In the genomic region with DNA sequence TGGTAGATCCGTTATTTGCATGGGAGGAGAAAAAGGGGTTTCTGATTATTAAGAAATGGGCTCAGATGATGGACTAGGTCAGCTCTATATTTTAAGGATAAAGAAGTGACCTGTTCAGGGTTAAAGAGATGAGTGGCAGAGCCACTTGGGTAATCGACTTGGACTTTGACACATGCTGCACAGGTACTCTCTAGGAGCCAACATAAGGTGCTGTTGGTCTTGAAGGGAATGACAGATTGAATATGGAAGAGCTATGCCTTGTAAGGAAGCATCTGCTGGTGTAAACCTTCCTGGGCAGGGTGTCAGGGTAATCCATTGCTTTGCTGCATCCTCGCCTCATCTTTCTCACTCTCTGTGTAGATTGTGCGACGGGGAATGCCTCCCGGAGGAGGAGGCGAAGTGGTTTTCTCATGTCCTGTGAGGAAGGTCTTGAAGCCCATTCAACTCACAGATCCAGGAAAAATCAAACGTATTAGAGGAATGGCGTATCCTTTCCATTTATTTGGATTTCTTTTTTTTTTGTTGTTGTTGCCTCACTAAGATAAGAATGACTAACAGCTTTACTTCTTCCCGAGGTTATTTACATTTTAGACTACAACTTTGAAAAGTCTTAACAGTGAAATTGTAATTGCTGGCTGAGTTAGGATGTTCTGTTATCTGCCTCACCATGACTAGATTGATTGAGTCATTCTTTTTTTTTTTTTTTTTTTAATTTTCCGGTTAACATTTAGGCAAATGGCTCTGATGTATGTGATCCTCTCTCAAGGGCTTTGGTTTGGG, we compare ENCODE assay signal across 2 cellular contexts.
TF ChIP-seq lines count a peak whose summit lies in the region.

No MANE protein-coding gene starts in this region.

TF ChIP-seq in IMR-90, 13 proteins besides CTCF, POLR2A, EP300 and RAD21:
- TF ChIP-seq RCOR1 (IDR thresholded peaks at IDR 0.05; ENCODE audit: insufficient replicate concordance, low read length): no peak
- TF ChIP-seq SMC3 (IDR thresholded peaks at IDR 0.05; ENCODE audit: low read depth, low read length): no peak
- TF ChIP-seq ELK1 (IDR thresholded peaks at IDR 0.05; ENCODE audit: borderline replicate concordance, low read depth, low read length): no peak
- TF ChIP-seq BHLHE40 (IDR thresholded peaks at IDR 0.05; ENCODE audit: low read depth, low read length): peak; percentile 5; the same call in 1 of the 2 replicates
- TF ChIP-seq CEBPB (IDR thresholded peaks at IDR 0.05; ENCODE audit: low read depth, low read length): peak; percentile 77
- peak; percentile 72 for TF ChIP-seq FOS (IDR thresholded peaks at IDR 0.05; ENCODE audit: low read depth, low read length)
- TF ChIP-seq MXI1 (IDR thresholded peaks at IDR 0.05; ENCODE audit: borderline replicate concordance, low read depth, low read length): no peak
- no peak for TF ChIP-seq RFX5 (IDR thresholded peaks at IDR 0.05; ENCODE audit: low read depth, low read length)
- peak; percentile 65 for TF ChIP-seq NFE2L2 (IDR thresholded peaks at IDR 0.05; ENCODE audit: low read depth, low read length)
- no peak for TF ChIP-seq MAZ (IDR thresholded peaks at IDR 0.05; ENCODE audit: borderline replicate concordance, low read depth, low read length)
- TF ChIP-seq, protein P1, sequence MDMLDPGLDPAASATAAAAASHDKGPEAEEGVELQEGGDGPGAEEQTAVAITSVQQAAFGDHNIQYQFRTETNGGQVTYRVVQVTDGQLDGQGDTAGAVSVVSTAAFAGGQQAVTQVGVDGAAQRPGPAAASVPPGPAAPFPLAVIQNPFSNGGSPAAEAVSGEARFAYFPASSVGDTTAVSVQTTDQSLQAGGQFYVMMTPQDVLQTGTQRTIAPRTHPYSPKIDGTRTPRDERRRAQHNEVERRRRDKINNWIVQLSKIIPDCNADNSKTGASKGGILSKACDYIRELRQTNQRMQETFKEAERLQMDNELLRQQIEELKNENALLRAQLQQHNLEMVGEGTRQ (IDR thresholded peaks at IDR 0.05; ENCODE audit: low read depth, low read length): no peak
- TF ChIP-seq CHD1 (IDR thresholded peaks at IDR 0.05; ENCODE audit: low read depth, low read length): peak; percentile 53; the same call in 1 of the 2 replicates

TF ChIP-seq in HepG2, 621 proteins besides CTCF, POLR2A, EP300 and RAD21:
- TF ChIP-seq BATF2 (CRISPR knock-in tag; IDR thresholded peaks at IDR 0.05): no peak
- TF ChIP-seq, protein P2, sequence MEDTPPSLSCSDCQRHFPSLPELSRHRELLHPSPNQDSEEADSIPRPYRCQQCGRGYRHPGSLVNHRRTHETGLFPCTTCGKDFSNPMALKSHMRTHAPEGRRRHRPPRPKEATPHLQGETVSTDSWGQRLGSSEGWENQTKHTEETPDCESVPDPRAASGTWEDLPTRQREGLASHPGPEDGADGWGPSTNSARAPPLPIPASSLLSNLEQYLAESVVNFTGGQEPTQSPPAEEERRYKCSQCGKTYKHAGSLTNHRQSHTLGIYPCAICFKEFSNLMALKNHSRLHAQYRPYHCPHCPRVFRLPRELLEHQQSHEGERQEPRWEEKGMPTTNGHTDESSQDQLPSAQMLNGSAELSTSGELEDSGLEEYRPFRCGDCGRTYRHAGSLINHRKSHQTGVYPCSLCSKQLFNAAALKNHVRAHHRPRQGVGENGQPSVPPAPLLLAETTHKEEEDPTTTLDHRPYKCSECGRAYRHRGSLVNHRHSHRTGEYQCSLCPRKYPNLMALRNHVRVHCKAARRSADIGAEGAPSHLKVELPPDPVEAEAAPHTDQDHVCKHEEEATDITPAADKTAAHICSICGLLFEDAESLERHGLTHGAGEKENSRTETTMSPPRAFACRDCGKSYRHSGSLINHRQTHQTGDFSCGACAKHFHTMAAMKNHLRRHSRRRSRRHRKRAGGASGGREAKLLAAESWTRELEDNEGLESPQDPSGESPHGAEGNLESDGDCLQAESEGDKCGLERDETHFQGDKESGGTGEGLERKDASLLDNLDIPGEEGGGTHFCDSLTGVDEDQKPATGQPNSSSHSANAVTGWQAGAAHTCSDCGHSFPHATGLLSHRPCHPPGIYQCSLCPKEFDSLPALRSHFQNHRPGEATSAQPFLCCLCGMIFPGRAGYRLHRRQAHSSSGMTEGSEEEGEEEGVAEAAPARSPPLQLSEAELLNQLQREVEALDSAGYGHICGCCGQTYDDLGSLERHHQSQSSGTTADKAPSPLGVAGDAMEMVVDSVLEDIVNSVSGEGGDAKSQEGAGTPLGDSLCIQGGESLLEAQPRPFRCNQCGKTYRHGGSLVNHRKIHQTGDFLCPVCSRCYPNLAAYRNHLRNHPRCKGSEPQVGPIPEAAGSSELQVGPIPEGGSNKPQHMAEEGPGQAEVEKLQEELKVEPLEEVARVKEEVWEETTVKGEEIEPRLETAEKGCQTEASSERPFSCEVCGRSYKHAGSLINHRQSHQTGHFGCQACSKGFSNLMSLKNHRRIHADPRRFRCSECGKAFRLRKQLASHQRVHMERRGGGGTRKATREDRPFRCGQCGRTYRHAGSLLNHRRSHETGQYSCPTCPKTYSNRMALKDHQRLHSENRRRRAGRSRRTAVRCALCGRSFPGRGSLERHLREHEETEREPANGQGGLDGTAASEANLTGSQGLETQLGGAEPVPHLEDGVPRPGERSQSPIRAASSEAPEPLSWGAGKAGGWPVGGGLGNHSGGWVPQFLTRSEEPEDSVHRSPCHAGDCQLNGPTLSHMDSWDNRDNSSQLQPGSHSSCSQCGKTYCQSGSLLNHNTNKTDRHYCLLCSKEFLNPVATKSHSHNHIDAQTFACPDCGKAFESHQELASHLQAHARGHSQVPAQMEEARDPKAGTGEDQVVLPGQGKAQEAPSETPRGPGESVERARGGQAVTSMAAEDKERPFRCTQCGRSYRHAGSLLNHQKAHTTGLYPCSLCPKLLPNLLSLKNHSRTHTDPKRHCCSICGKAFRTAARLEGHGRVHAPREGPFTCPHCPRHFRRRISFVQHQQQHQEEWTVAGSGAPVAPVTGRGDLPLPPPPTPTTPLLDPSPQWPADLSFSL (CRISPR knock-in tag; IDR thresholded peaks at IDR 0.05): no peak
- TF ChIP-seq TBX2 (CRISPR knock-in tag; IDR thresholded peaks at IDR 0.05; ENCODE audit: borderline replicate concordance): no peak
- TF ChIP-seq SP1 (IDR thresholded peaks at IDR 0.05): no peak
- TF ChIP-seq SP1 (CRISPR knock-in tag; IDR thresholded peaks at IDR 0.05): no peak
- TF ChIP-seq RERE (CRISPR knock-in tag; IDR thresholded peaks at IDR 0.05; ENCODE audit: low read depth): no peak
- peak; percentile 70 for TF ChIP-seq RBM22 (optimal IDR thresholded peaks at IDR 0.05; ENCODE audit: low read length)
- no peak for TF ChIP-seq ZNF83 (CRISPR knock-in tag; IDR thresholded peaks at IDR 0.05; ENCODE audit: borderline replicate concordance)
